Comparison of ENCODE assay signal across 15 cellular contexts in the genomic region with DNA sequence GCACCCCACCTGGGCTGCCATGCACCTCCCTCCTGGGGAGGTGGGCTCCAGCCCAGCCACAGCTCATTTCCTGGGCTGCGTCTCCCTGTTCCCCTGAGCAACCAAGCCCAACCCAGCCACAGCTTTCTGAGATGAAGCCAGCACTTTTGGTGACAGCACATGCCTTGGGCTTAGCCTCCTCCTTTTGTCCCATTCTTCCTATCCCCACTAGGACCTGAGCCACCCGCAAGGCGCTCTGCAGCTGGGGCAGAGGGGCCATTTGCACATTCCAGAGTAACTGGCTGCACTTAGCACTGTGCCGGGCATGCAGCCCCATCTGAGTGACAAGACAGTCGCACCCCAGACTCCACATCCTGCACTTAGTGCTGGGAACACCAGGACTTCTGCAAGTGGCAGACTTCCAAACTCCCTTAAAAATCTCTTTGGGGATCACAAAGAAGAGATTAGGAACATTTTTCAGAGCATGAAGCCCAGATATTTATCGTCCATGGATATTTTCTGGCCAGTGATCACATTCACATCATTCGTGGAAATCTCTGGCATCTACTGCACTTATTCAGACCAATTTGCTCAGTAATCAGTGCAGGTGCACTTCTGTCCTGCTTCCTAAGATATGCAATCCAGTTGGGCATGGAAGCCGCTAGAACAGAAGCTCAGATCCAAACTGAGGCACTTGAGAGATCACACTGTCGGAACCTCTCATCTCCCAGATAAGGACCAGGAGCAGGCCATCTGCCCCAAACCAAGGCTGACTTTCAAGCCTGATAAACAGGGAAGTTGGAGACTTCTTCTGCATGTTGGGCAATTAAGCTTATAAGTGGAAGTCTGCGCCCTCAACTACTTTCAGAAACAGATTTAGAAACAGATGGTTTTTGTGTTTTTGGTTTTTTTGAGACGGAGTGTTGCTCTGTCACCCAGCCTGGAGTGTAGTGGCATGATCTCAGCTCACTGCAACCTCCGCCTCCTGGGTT. TPM values are rescaled to one million over a fixed set of nuclear protein-coding genes. Genes with fewer than 3 reads are reported as not detected.
DNase-seq lines count a peak whose midpoint lies in the region; TF ChIP-seq lines count a peak whose summit lies in the region.
"Had no signal": no experiment of that assay in that cellular context is flagged by ENCODE, and none has a peak within 500 bp of the region (broad histone marks: within the 10 kb centered on the region; RNA-seq: fewer than 3 reads in every experiment).

No MANE protein-coding gene starts in this region.

- no peak overlapping the region for H3K4me3 ChIP-seq in esophagus muscularis mucosa
- no peak overlapping the region for H3K4me3 ChIP-seq in CD8-positive, alpha-beta memory T cell (ENCODE audit: low read length)

- POLR2A ChIA-PET in CD8-positive, alpha-beta memory T cell (lab: Charles Lee): no interaction called here

- H3K27me3 Mint-ChIP-seq in CD8-positive, alpha-beta memory T cell: peaks cover 5 to 20% of the 10 kb centered on the region in 2 donors

- CTCF ChIA-PET in CD8-positive, alpha-beta memory T cell (lab: Charles Lee): no interaction called here

- intact Hi-C loops in esophagus muscularis mucosa (cut with DNase I): no loop called here
- intact Hi-C loops in posterior vena cava (cut with DNase I): no loop called here

- no peaks in the 10 kb centered on the region for H3K36me3 Mint-ChIP-seq in CD8-positive, alpha-beta memory T cell
- H3K36me3 Mint-ChIP-seq: activated CD4-positive, alpha-beta memory T cell treated with anti-CD3 and anti-CD28 coated beads for 36 hours had no signal

- TF ChIP-seq CTCF in esophagus muscularis mucosa (IDR thresholded peaks at IDR 0.05): no peak

- H3K4me1 ChIP-seq in esophagus muscularis mucosa: peaks cover 12 to 97% (median 96%) of the 10 kb centered on the region in 4 donors
- peaks cover 20% of the 10 kb centered on the region for H3K4me1 ChIP-seq in CD8-positive, alpha-beta memory T cell (ENCODE audit: insufficient read depth, low read length)

- TF ChIP-seq EP300 in esophagus muscularis mucosa (IDR thresholded peaks at IDR 0.05): no peak

- H3K9me3 Mint-ChIP-seq in CD8-positive, alpha-beta memory T cell: no peaks in the 10 kb centered on the region
- H3K9me3 Mint-ChIP-seq: activated CD4-positive, alpha-beta memory T cell treated with anti-CD3 and anti-CD28 coated beads for 36 hours had no signal

- peak overlapping the region in 1 of 7 donors; percentile 43 for H3K4me3 Mint-ChIP-seq in CD8-positive, alpha-beta memory T cell
- H3K4me3 Mint-ChIP-seq: activated CD4-positive, alpha-beta memory T cell treated with anti-CD3 and anti-CD28 coated beads for 36 hours had no signal

- no peaks in the 10 kb centered on the region for H3K27me3 ChIP-seq in esophagus muscularis mucosa
- no peaks in the 10 kb centered on the region for H3K27me3 ChIP-seq in CD8-positive, alpha-beta memory T cell (ENCODE audit: insufficient read depth, low read length, poor library complexity, severe bottlenecking)
- H3K27me3 ChIP-seq: brain microvascular endothelial cell had no signal

- DNase-seq in ELF-1 (ENCODE audit: low read depth, low spot score) (peak; percentile 96), NOMO-1 treated with dmso at 0.1 percent for 144 hours (lab: John Stamatoyannopoulos, UW; ENCODE audit: unreplicated experiment) (peak; percentile 70), esophagus muscularis mucosa (ENCODE audit: extremely low spot score) (no peak), posterior vena cava (ENCODE audit: low spot score) (peak; percentile 61), H4 (ENCODE audit: low spot score) (no peak), middle frontal gyrus (ENCODE audit: extremely low spot score, low spot score) (no peak)
- no peak for DNase-seq in activated CD4-positive, alpha-beta T cell treated with anti-CD3 and anti-CD28 coated beads for 48 hours
- no peak for DNase-seq in CD8-positive, alpha-beta memory T cell
- DNase-seq: activated CD4-positive, alpha-beta memory T cell treated with anti-CD3 and anti-CD28 coated beads for 36 hours; activated effector memory CD4-positive, alpha-beta T cell treated with anti-CD3 and anti-CD28 coated beads, Interleukin-2, amount 50 U/mL, for 16 hours; brain microvascular endothelial cell; head of caudate nucleus; NCI-H1930; NK-92 treated with Interleukin-12 subunit alpha and Interleukin-12 subunit beta, amount 100 ng/mL, for 24 hours had no signal

- 64% methylated on average over 11 of the region's 12 CpGs for WGBS in esophagus muscularis mucosa

- no peaks in the 10 kb centered on the region for H3K36me3 ChIP-seq in esophagus muscularis mucosa
- no peaks in the 10 kb centered on the region for H3K36me3 ChIP-seq in CD8-positive, alpha-beta memory T cell (ENCODE audit: insufficient read depth, low read length)
- H3K36me3 ChIP-seq: brain microvascular endothelial cell had no signal

- no peak overlapping the region for H3K27ac Mint-ChIP-seq in CD8-positive, alpha-beta memory T cell
- H3K27ac Mint-ChIP-seq: activated CD4-positive, alpha-beta memory T cell treated with anti-CD3 and anti-CD28 coated beads for 36 hours had no signal

- no peak for TF ChIP-seq POLR2A in esophagus muscularis mucosa (IDR thresholded peaks at IDR 0.05; ENCODE audit: low read depth)

- no peaks in the 10 kb centered on the region for H3K9me3 ChIP-seq in esophagus muscularis mucosa
- no peaks in the 10 kb centered on the region for H3K9me3 ChIP-seq in CD8-positive, alpha-beta memory T cell (ENCODE audit: low read length)

- H3K4me1 Mint-ChIP-seq in CD8-positive, alpha-beta memory T cell: no peaks in the 10 kb centered on the region

- peak overlapping the region; percentile 68 to 78 (median 72) for H3K27ac ChIP-seq in esophagus muscularis mucosa (replicated peaks in 1 of 4)
- no peak overlapping the region for H3K27ac ChIP-seq in CD8-positive, alpha-beta memory T cell (ENCODE audit: low read depth, low read length)
- H3K27ac ChIP-seq: brain microvascular endothelial cell had no signal

RNA-seq across cellular contexts. Expression of a gene that starts 26.4 kb away (rescaled TPM):
- total RNA-seq in esophagus muscularis mucosa (10 to 100 TPM; 48.2 to 76.1 (median 62.5) TPM), posterior vena cava (10 to 100 TPM; 25.8 to 30.1 TPM)
- 4.0 and 6.8 TPM in 2 replicates for total RNA-seq in H4 (2014; rRNA removed; shearing (Covaris generic))
- total RNA-seq in CD8-positive, alpha-beta memory T cell: under 1 TPM; 0.18 to 0.24 TPM
- not detected for polyA plus RNA-seq in CD8-positive, alpha-beta memory T cell
- total RNA-seq: T-helper 2 cell treated with Interferon-gamma antibody and Interleukin-4, amounts not matched to agents 100 ng/mL and 5 ng/mL, for 36 hours had no signal

Comparison
In these comparisons a context has a peak if more than half of its experiments do, and no peak if none do; other contexts are left out.
1. DNase-seq: peak in ELF-1 (single experiment), NOMO-1 treated with dmso at 0.1 percent for 144 hours (single experiment) and posterior vena cava (single experiment); none in esophagus muscularis mucosa (single experiment), H4 (single experiment), activated CD4-positive, alpha-beta T cell treated with anti-CD3 and anti-CD28 coated beads for 48 hours (single experiment), middle frontal gyrus (single experiment) and CD8-positive, alpha-beta memory T cell (0 of 5).